1 cellular context compared by ENCODE assay signal in genomic region chr19:45779231-45780145, GRCh38.
TF ChIP-seq lines count a peak whose summit lies in the region.

No MANE protein-coding gene starts in this region.

TF ChIP-seq in K562, 482 proteins besides CTCF, POLR2A, EP300 and RAD21 (continued from another document and continues in another):
- TF ChIP-seq GABPA (tag; conservative IDR thresholded peaks at IDR 0.05; ENCODE audit: low read depth) (no peak), ZNF445 (CRISPR knock-in tag; IDR thresholded peaks at IDR 0.05; ENCODE audit: low read depth) (no peak), PTRF (tag; IDR thresholded peaks at IDR 0.05) (no peak), ESRRB (CRISPR knock-in tag; IDR thresholded peaks at IDR 0.05; ENCODE audit: borderline replicate concordance) (no peak), MTA1 (IDR thresholded peaks at IDR 0.05; ENCODE audit: borderline replicate concordance) (no peak), E2F4 (CRISPR knock-in tag; IDR thresholded peaks at IDR 0.05; ENCODE audit: low read depth) (peak; percentile 92), NONO (IDR thresholded peaks at IDR 0.05; ENCODE audit: low read depth in 2 of 2, low read length in 1 of 2) (no peak), PHF8 (IDR thresholded peaks at IDR 0.05; ENCODE audit: borderline replicate concordance, low read length) (peak; percentile 45; the same call in 1 of the 2 replicates), NEUROD1 (IDR thresholded peaks at IDR 0.05; ENCODE audit: borderline replicate concordance, low read depth, low read length, partially characterized antibody) (no peak), NFYB (IDR thresholded peaks at IDR 0.05; ENCODE audit: extremely low read depth, insufficient read length) (peak; percentile 25), SUPT5H (IDR thresholded peaks at IDR 0.05) (peak; percentile 74), RBBP5 (IDR thresholded peaks at IDR 0.05; ENCODE audit: borderline replicate concordance, insufficient read depth, low read length, poor library complexity, severe bottlenecking) (no peak), BMI1 (IDR thresholded peaks at IDR 0.05; ENCODE audit: low read length) (no peak), ZFX (CRISPR knock-in tag; IDR thresholded peaks at IDR 0.05) (no peak; the same call in 1 of the 2 replicates), ZNF551 (CRISPR knock-in tag; IDR thresholded peaks at IDR 0.05) (no peak), HLTF (IDR thresholded peaks at IDR 0.05) (peak; percentile 82; the same call in 1 of the 2 replicates), TCFL5 (CRISPR knock-in tag; conservative IDR thresholded peaks at IDR 0.05) (no peak), SNAPC5 (CRISPR knock-in tag; IDR thresholded peaks at IDR 0.05) (no peak), ZNF586 (CRISPR knock-in tag; conservative IDR thresholded peaks at IDR 0.05) (0 out of 2 replicates have a peak, but pooled peaks have one; percentile 14), FOXJ2 (tag; IDR thresholded peaks at IDR 0.05) (no peak), ZNF561 (CRISPR knock-in tag; conservative IDR thresholded peaks at IDR 0.05) (no peak), ZNF408 (CRISPR knock-in tag; IDR thresholded peaks at IDR 0.05; ENCODE audit: low read depth) (no peak), ZNF224 (CRISPR knock-in tag; IDR thresholded peaks at IDR 0.05) (no peak), POU5F1 (IDR thresholded peaks at IDR 0.05; ENCODE audit: borderline replicate concordance, low read depth, low read length, partially characterized antibody) (no peak), MYNN (IDR thresholded peaks at IDR 0.05) (no peak), MYNN (CRISPR knock-in tag; IDR thresholded peaks at IDR 0.05) (no peak), ZFP1 (CRISPR knock-in tag; IDR thresholded peaks at IDR 0.05) (no peak), ZBTB2 (IDR thresholded peaks at IDR 0.05) (peak; percentile 83), SAP30 (IDR thresholded peaks at IDR 0.05; ENCODE audit: borderline replicate concordance, insufficient read depth, low read depth, low read length, poor library complexity, severe bottlenecking) (no peak), RHOXF2B (CRISPR knock-in tag; conservative IDR thresholded peaks at IDR 0.05) (no peak), PHTF2 (CRISPR knock-in tag; IDR thresholded peaks at IDR 0.05) (no peak), ZMIZ1 (IDR thresholded peaks at IDR 0.05; ENCODE audit: low read depth in 2 of 2, low read length in 2 of 2) (no peak), ZNF253 (CRISPR knock-in tag; conservative IDR thresholded peaks at IDR 0.05) (no peak), HNRNPLL (IDR thresholded peaks at IDR 0.05; ENCODE audit: low read depth, low read length, poor library complexity, severe bottlenecking) (peak; percentile 92), YBX1 (IDR thresholded peaks at IDR 0.05) (no peak), TGIF2 (CRISPR knock-in tag; IDR thresholded peaks at IDR 0.05) (no peak), KLF16 (IDR thresholded peaks at IDR 0.05) (0 out of 2 replicates have a peak, but pooled peaks have one; percentile 12), EP400 (IDR thresholded peaks at IDR 0.05) (no peak), CREBBP (IDR thresholded peaks at IDR 0.05; ENCODE audit: low read depth, low read length) (no peak), ZNF212 (CRISPR knock-in tag; IDR thresholded peaks at IDR 0.05) (no peak), E2F8 (IDR thresholded peaks at IDR 0.05; ENCODE audit: low read depth, partially characterized antibody) (peak; percentile 92), HDAC3 (IDR thresholded peaks at IDR 0.05; ENCODE audit: borderline replicate concordance, partially characterized antibody) (no peak), NKRF (IDR thresholded peaks at IDR 0.05; ENCODE audit: borderline replicate concordance) (peak; percentile 69; the same call in 1 of the 2 replicates), CTBP1 (IDR thresholded peaks at IDR 0.05; ENCODE audit: borderline replicate concordance) (peak; percentile 83), HDGF (IDR thresholded peaks at IDR 0.05) (no peak; the same call in 1 of the 2 replicates), TEAD2 (tag; IDR thresholded peaks at IDR 0.05) (no peak), ZNF79 (CRISPR knock-in tag; IDR thresholded peaks at IDR 0.05; ENCODE audit: low read depth) (no peak), FOSL1 (tag; conservative IDR thresholded peaks at IDR 0.05) (no peak), ERF (CRISPR knock-in tag; IDR thresholded peaks at IDR 0.05) (peak; percentile 62; the same call in 1 of the 2 replicates), PYGO2 (tag; IDR thresholded peaks at IDR 0.05) (no peak)
- TF ChIP-seq, protein P1, sequence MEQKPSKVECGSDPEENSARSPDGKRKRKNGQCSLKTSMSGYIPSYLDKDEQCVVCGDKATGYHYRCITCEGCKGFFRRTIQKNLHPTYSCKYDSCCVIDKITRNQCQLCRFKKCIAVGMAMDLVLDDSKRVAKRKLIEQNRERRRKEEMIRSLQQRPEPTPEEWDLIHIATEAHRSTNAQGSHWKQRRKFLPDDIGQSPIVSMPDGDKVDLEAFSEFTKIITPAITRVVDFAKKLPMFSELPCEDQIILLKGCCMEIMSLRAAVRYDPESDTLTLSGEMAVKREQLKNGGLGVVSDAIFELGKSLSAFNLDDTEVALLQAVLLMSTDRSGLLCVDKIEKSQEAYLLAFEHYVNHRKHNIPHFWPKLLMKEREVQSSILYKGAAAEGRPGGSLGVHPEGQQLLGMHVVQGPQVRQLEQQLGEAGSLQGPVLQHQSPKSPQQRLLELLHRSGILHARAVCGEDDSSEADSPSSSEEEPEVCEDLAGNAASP (IDR thresholded peaks at IDR 0.05), result no peak
- TF ChIP-seq, protein P2, sequence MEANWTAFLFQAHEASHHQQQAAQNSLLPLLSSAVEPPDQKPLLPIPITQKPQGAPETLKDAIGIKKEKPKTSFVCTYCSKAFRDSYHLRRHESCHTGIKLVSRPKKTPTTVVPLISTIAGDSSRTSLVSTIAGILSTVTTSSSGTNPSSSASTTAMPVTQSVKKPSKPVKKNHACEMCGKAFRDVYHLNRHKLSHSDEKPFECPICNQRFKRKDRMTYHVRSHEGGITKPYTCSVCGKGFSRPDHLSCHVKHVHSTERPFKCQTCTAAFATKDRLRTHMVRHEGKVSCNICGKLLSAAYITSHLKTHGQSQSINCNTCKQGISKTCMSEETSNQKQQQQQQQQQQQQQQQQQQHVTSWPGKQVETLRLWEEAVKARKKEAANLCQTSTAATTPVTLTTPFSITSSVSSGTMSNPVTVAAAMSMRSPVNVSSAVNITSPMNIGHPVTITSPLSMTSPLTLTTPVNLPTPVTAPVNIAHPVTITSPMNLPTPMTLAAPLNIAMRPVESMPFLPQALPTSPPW (CRISPR knock-in tag; IDR thresholded peaks at IDR 0.05), result peak; percentile 68
- TF ChIP-seq, protein P3, sequence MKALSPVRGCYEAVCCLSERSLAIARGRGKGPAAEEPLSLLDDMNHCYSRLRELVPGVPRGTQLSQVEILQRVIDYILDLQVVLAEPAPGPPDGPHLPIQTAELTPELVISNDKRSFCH (CRISPR knock-in tag; IDR thresholded peaks at IDR 0.05), result no peak
- TF ChIP-seq, protein P3 (tag; IDR thresholded peaks at IDR 0.05), result no peak
- TF ChIP-seq, protein P4, sequence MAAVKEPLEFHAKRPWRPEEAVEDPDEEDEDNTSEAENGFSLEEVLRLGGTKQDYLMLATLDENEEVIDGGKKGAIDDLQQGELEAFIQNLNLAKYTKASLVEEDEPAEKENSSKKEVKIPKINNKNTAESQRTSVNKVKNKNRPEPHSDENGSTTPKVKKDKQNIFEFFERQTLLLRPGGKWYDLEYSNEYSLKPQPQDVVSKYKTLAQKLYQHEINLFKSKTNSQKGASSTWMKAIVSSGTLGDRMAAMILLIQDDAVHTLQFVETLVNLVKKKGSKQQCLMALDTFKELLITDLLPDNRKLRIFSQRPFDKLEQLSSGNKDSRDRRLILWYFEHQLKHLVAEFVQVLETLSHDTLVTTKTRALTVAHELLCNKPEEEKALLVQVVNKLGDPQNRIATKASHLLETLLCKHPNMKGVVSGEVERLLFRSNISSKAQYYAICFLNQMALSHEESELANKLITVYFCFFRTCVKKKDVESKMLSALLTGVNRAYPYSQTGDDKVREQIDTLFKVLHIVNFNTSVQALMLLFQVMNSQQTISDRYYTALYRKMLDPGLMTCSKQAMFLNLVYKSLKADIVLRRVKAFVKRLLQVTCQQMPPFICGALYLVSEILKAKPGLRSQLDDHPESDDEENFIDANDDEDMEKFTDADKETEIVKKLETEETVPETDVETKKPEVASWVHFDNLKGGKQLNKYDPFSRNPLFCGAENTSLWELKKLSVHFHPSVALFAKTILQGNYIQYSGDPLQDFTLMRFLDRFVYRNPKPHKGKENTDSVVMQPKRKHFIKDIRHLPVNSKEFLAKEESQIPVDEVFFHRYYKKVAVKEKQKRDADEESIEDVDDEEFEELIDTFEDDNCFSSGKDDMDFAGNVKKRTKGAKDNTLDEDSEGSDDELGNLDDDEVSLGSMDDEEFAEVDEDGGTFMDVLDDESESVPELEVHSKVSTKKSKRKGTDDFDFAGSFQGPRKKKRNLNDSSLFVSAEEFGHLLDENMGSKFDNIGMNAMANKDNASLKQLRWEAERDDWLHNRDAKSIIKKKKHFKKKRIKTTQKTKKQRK (IDR thresholded peaks at IDR 0.05; ENCODE audit: borderline replicate concordance, low read depth, low read length), result no peak
